14 cellular contexts compared by ENCODE assay signal in the genomic region with DNA sequence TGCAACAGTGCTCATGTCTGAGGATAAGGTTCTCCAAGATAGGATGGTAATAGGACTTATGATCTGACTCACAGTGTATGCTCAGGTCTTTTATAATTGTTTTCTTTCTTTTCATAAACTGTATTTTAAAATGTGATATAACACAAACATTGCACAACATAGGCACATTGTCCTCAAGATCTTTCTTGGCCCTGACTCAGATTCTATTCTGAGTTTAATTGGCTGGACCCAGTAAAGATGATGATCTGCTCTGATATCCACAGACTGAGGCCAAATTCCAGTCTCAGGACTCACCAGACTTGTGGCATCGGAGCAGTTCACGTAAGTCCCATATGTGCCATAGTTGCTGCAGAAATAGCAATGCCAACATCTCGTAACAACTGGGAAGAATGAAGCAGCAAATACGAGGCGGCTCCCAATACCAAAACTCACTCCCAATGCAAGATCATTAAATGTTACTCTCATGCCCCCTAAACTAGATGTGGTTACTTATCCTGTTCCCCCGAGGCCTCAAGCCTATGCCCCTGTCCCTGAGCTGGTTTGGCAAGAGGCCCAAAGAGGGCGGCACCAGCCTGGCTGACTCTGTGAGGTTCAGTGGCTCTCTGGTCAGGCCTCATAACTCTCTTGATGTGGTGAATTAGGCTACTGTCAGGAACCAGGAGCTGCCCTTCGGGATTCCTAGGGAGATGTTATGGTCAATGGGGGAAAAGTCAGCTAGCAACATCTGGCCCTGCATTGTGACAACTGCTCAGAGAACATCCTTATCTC.
A peak's percentile ranks its signal among the peaks of the same experiment; 100 is the strongest.
DNase-seq lines count a peak whose midpoint lies in the region; ATAC-seq and TF ChIP-seq lines count a peak whose summit lies in the region.
"Had no signal": no experiment of that assay in that cellular context is flagged by ENCODE, and none has a peak within 500 bp of the region (broad histone marks: within the 10 kb centered on the region; RNA-seq: fewer than 3 reads in every experiment).

No MANE protein-coding gene starts in this region.

- no peak overlapping the region for H3K4me3 ChIP-seq in BLaER1 treated with 17β-estradiol and CSF1 and Interleukin-3, amounts not matched to agents 10 nM and 100 nM
- H3K4me3 ChIP-seq in Loucy (ENCODE audit: low read length, poor library complexity, severe bottlenecking) = no peak overlapping the region
- H3K4me3 ChIP-seq in cardiac fibroblast (replicated peaks in 1 of 2; ENCODE audit: low read depth in 2 of 2, low read length in 2 of 2) = no peak overlapping the region
- H3K4me3 ChIP-seq: left lung had no signal

- peak overlapping the region in 8 of 11 experiments; percentile 25 to 44 (median 36); a peak in 15 of 22 replicates for H3K4me2 ChIP-seq in BLaER1 treated with 17β-estradiol and CSF1 and Interleukin-3, amounts not matched to agents 10 nM and 100 nM
- H3K4me2 ChIP-seq in Loucy (ENCODE audit: low read depth, low read length, poor library complexity, severe bottlenecking) = peak overlapping the region; percentile 36

- H3K79me2 ChIP-seq in Loucy (ENCODE audit: insufficient read depth, low read length) = no peaks in the 10 kb centered on the region

- no peaks in the 10 kb centered on the region for H3K27me3 ChIP-seq in BLaER1 treated with 17β-estradiol and CSF1 and Interleukin-3, amounts not matched to agents 10 nM and 100 nM
- H3K27me3 ChIP-seq in Loucy (ENCODE audit: insufficient read depth, low read length, poor library complexity, severe bottlenecking) = no peaks in the 10 kb centered on the region
- H3K27me3 ChIP-seq: left lung had no signal

- H3K9ac ChIP-seq in BLaER1 treated with 17β-estradiol and CSF1 and Interleukin-3, amounts not matched to agents 10 nM and 100 nM = no peak overlapping the region
- H3K9ac ChIP-seq in Loucy (ENCODE audit: low read depth, low read length, poor library complexity, severe bottlenecking) = no peak overlapping the region

- H3K4me1 ChIP-seq in BLaER1 treated with 17β-estradiol and CSF1 and Interleukin-3, amounts not matched to agents 10 nM and 100 nM = peaks cover 7 to 17% (median 12%) of the 10 kb centered on the region in 10 experiments; a peak in 19 of 20 replicates
- H3K4me1 ChIP-seq in Loucy (ENCODE audit: insufficient read depth, low read length, poor library complexity, severe bottlenecking) = peaks cover 19% of the 10 kb centered on the region

- DNase-seq in cardiac fibroblast (ENCODE audit: low read depth in 2 of 2) (peak; percentile 87 to 98), myocyte (ENCODE audit: low read depth) (peak; percentile 87), Ammon's horn (ENCODE audit: low spot score) (no peak), iPS-NIHi7 (ENCODE audit: extremely low spot score) (no peak)
- no peak for DNase-seq in stimulated activated CD4-positive, alpha-beta T cell treated with anti-CD3 and anti-CD28 coated beads, Interleukin-4, amount 100 ng/mL, for 24 hours
- DNase-seq: activated CD4-positive, CD25-positive, alpha-beta regulatory T cell; activated effector memory CD4-positive, alpha-beta T cell treated with Interleukin-2 at 50 U/mL for 16 hours; dermis blood vessel endothelial cell; left lung; NCI-H1048; posterior cingulate gyrus had no signal

- ATAC-seq in HG02678 (IDR thresholded peaks at IDR 0.05; ENCODE audit: unreplicated experiment) = no peak
- ATAC-seq: left lung had no signal

- H3K27ac ChIP-seq in BLaER1 treated with 17β-estradiol and CSF1 and Interleukin-3, amounts not matched to agents 10 nM and 100 nM = no peak overlapping the region
- H3K27ac ChIP-seq: left lung had no signal

- H3K9me3 ChIP-seq in BLaER1 treated with 17β-estradiol and CSF1 and Interleukin-3, amounts not matched to agents 10 nM and 100 nM (replicated peaks in 1 of 11) = no peaks in the 10 kb centered on the region
- H3K9me3 ChIP-seq in Loucy (ENCODE audit: insufficient read depth, low read depth, low read length) = no peaks in the 10 kb centered on the region
- H3K9me3 ChIP-seq: left lung had no signal

- H3K36me3 ChIP-seq in BLaER1 treated with 17β-estradiol and CSF1 and Interleukin-3, amounts not matched to agents 10 nM and 100 nM = no peaks in the 10 kb centered on the region
- no peaks in the 10 kb centered on the region for H3K36me3 ChIP-seq in Loucy (ENCODE audit: insufficient read depth, low read length)
- H3K36me3 ChIP-seq: left lung had no signal

- no peaks in the 10 kb centered on the region for H4K20me1 ChIP-seq in BLaER1 treated with 17β-estradiol and CSF1 and Interleukin-3, amounts not matched to agents 10 nM and 100 nM
- H4K20me1 ChIP-seq in Loucy (ENCODE audit: insufficient read depth, low read length, poor library complexity, severe bottlenecking) = no peaks in the 10 kb centered on the region

- no peaks in the 10 kb centered on the region for H3F3A ChIP-seq in Loucy (ENCODE audit: low read depth)

- H2AFZ ChIP-seq in Loucy (ENCODE audit: low read length) = no peak overlapping the region

- no peaks in the 10 kb centered on the region for H3K9me2 ChIP-seq in Loucy (replicated peaks; ENCODE audit: low read depth, low read length)

- TF ChIP-seq CTCF in Loucy (conservative IDR thresholded peaks at IDR 0.05; ENCODE audit: low read length) = no peak
- TF ChIP-seq CTCF in cardiac fibroblast (IDR thresholded peaks at IDR 0.05; ENCODE audit: low read depth, low read length) = no peak

Comparison
In these comparisons a context has a peak if more than half of its experiments do, and no peak if none do; other contexts are left out.
1. DNase-seq: peak in cardiac fibroblast (2 of 2) and myocyte (single experiment); none in Ammon's horn (single experiment), iPS-NIHi7 (single experiment) and stimulated activated CD4-positive, alpha-beta T cell treated with anti-CD3 and anti-CD28 coated beads, Interleukin-4, amount 100 ng/mL, for 24 hours (single experiment).